ENCODE assay signal across 12 cellular contexts in the genomic region with DNA sequence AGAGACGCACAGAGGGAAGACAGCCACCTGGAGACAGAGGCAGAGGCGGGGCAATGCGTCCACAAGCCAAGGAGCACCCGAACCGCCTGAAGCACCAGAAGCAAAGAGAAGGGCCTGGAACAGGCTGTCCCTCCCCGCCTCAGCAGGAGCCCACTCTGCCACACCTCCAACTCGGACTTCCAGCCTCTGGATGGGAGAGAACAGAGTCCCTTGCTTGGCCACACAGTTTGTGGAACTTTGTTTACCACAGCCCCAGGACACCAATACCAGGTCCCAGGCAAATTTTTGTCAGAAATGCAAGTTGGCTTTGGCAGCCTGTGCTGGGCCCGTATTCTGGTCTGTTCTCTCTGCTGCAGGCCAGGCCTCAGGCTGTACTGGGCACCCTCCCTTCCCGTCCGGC.
DNase-seq lines count a peak whose midpoint lies in the region; ATAC-seq lines count a peak whose summit lies in the region.
"Had no signal": no experiment of that assay in that cellular context is flagged by ENCODE, and none has a peak within 500 bp of the region (broad histone marks: within the 10 kb centered on the region; RNA-seq: fewer than 3 reads in every experiment).

No MANE protein-coding gene starts in this region.

- no peak overlapping the region for H2AK5ac ChIP-seq in neuronal stem cell (ENCODE audit: low read depth, low read length)

- peak overlapping the region; percentile 3 for H3K9ac ChIP-seq in neuronal stem cell (ENCODE audit: low read depth, low read length, poor library complexity)

- H3K4ac ChIP-seq in neuronal stem cell (ENCODE audit: low read length): no peak overlapping the region

- H4K8ac ChIP-seq in neuronal stem cell (ENCODE audit: low read depth, low read length): no peak overlapping the region

- H4K91ac ChIP-seq in neuronal stem cell (ENCODE audit: low read depth, low read length, poor library complexity): no peak overlapping the region

- H2BK12ac ChIP-seq in neuronal stem cell (ENCODE audit: low read length): no peak overlapping the region

- no peak for ATAC-seq in GM19467 (IDR thresholded peaks at IDR 0.05; ENCODE audit: unreplicated experiment)
- ATAC-seq: HCT116 had no signal

- H3K4me3 ChIP-seq in neuronal stem cell (ENCODE audit: low read length in 2 of 2): no peak overlapping the region

- DNase-seq in caudate nucleus (lab: John Stamatoyannopoulos, UW): no peak
- DNase-seq in globus pallidus (ENCODE audit: low spot score): peak; percentile 19
- DNase-seq in neuronal stem cell (ENCODE audit: low spot score): no peak
- no peak for DNase-seq in inferior parietal cortex (ENCODE audit: extremely low spot score)
- DNase-seq in NCI-H187 treated with DMSO at 0.1 percent for 48 hours (lab: John Stamatoyannopoulos, UW): no peak
- no peak for DNase-seq in germinal center (ENCODE audit: low spot score)
- DNase-seq: Calu3; CD4-positive, alpha-beta T cell; DMS 273 treated with DMSO at 0.1 percent for 48 hours had no signal

- H3K27me3 ChIP-seq in neuronal stem cell (ENCODE audit: control insufficient read depth in 3 of 3, insufficient read depth in 3 of 3, low read depth in 1 of 3, low read length in 3 of 3): no peaks in the 10 kb centered on the region

- WGBS in neuronal stem cell (ENCODE audit: extremely low coverage in 2 of 2, insufficient read length in 2 of 2, insufficient replicate concordance in 1 of 2), 2 donors: no CpG with 5 or more reads among the region's 10 CpGs

- H3K14ac ChIP-seq in neuronal stem cell (ENCODE audit: low read length): no peak overlapping the region

- H3K79me1 ChIP-seq in neuronal stem cell (ENCODE audit: low read depth, low read length): no peaks in the 10 kb centered on the region

- H2BK15ac ChIP-seq in neuronal stem cell (ENCODE audit: low read length): no peak overlapping the region

- H3K4me2 ChIP-seq in neuronal stem cell (ENCODE audit: insufficient read depth, low read length, poor library complexity, severe bottlenecking): no peak overlapping the region

- no peaks in the 10 kb centered on the region for H3K4me1 ChIP-seq in neuronal stem cell (ENCODE audit: control insufficient read depth in 2 of 2, insufficient read depth in 1 of 2, low read depth in 1 of 2, low read length in 2 of 2)

- no peak overlapping the region for H2AFZ ChIP-seq in neuronal stem cell (ENCODE audit: low read length)

- peak overlapping the region; percentile 71 for H3K18ac ChIP-seq in neuronal stem cell (ENCODE audit: low read length)

- peaks cover 2 to 7% of the 10 kb centered on the region in 2 donors for H3K9me3 ChIP-seq in neuronal stem cell (replicated peaks in 1 of 2; ENCODE audit: control insufficient read depth in 2 of 2, insufficient read depth in 1 of 2, low read depth in 1 of 2, low read length in 2 of 2)

- H2BK5ac ChIP-seq in neuronal stem cell (ENCODE audit: low read length): no peak overlapping the region

- H3K36me3 ChIP-seq in neuronal stem cell (replicated peaks in 1 of 2; ENCODE audit: control insufficient read depth in 2 of 2, insufficient read depth in 2 of 2, low read length in 2 of 2): no peaks in the 10 kb centered on the region

- H3K23ac ChIP-seq in neuronal stem cell (ENCODE audit: low read depth, low read length, poor library complexity): peak overlapping the region; percentile 30

- H2BK120ac ChIP-seq in neuronal stem cell (ENCODE audit: low read depth, low read length): no peak overlapping the region

- peak overlapping the region; percentile 63 for H3K27ac ChIP-seq in caudate nucleus (ENCODE audit: low read depth, low read length)
- no peak overlapping the region for H3K27ac ChIP-seq in neuronal stem cell (replicated peaks; ENCODE audit: low read length)
- H3K27ac ChIP-seq: HL-60 had no signal
